ENCODE assay signal across 24 cellular contexts in genomic region chr10:122290833-122291532, GRCh38. TPM values are rescaled to one million over a fixed set of nuclear protein-coding genes. Genes with fewer than 3 reads are reported as not detected.
A peak's percentile ranks its signal among the peaks of the same experiment; 100 is the strongest.
DNase-seq lines count a peak whose midpoint lies in the region; ATAC-seq and TF ChIP-seq lines count a peak whose summit lies in the region.
"Had no signal": no experiment of that assay in that cellular context is flagged by ENCODE, and none has a peak within 500 bp of the region (broad histone marks: within the 10 kb centered on the region; RNA-seq: fewer than 3 reads in every experiment).

No MANE protein-coding gene starts in this region.

- POLR2A ChIA-PET in RWPE1 (lab: Yijun Ruan, JAX; ENCODE audit: low non-redundant PET) = no interaction called here

- H3K36me3 ChIP-seq in stomach = no peaks in the 10 kb centered on the region

- H3K27ac ChIP-seq in RWPE1 = peak overlapping the region; percentile 13; the same call in 1 of the 2 replicates
- H3K27ac ChIP-seq in stomach = no peak overlapping the region
- H3K27ac ChIP-seq: SK-N-MC had no signal

- intact Hi-C loops in stomach (cut with DNase I; ENCODE audit: low total_unique reads) = loop anchor here (10.0 kb wide), 1 partner anchor 1274 kb away; no protein-coding TSS in a partner anchor

- no peak overlapping the region for H3K4me3 ChIP-seq in stomach
- H3K4me3 ChIP-seq: K562, SK-N-MC had no signal

- CTCF ChIA-PET in RWPE1 (lab: Yijun Ruan, JAX) = interaction anchor here (0.6 to 1.0 kb wide), 2 partner anchors 23 to 127 kb away, joined by 3 to 5 read pairs; no protein-coding TSS in a partner anchor

- TF ChIP-seq EP300 in stomach (IDR thresholded peaks at IDR 0.05) = no peak

- DNase-seq in RWPE1 (ENCODE audit: low spot score) (no peak), kidney tubule cell (ENCODE audit: low spot score) (peak; percentile 40), stomach (peak; percentile 19), GF-D8 (lab: John Stamatoyannopoulos, UW) (no peak), NCI-H146 treated with DMSO at 0.1 percent for 48 hours (lab: John Stamatoyannopoulos, UW; ENCODE audit: unreplicated experiment) (no peak)
- no peak for DNase-seq in activated CD4-positive, alpha-beta T cell treated with anti-CD3 and anti-CD28 coated beads for 1 hour
- DNase-seq: CD8-positive, alpha-beta memory T cell; DMS 273 treated with DMSO at 0.1 percent for 48 hours; DMS79; EL; GDM1; H7; Kasumi-1; NCI-H1092 treated with DMSO at 0.1 percent for 48 hours; NCI-H1436 treated with DMSO at 0.1 percent for 48 hours; NCI-H1930; NCI-H2107; NCI-H526 treated with DMSO at 0.1 percent for 48 hours; SIG-M5 had no signal

- TF ChIP-seq POLR2A in stomach (IDR thresholded peaks at IDR 0.05) = no peak

- WGBS in stomach, 5 donors = 80 to 93% (median 86%) methylated on average over 8 to 13 of the region's 13 CpGs

- ATAC-seq in GM18867 (IDR thresholded peaks at IDR 0.05; ENCODE audit: unreplicated experiment) = no peak
- ATAC-seq: K562 had no signal

- peaks cover 0 to 15% (median 0%) of the 10 kb centered on the region in 3 donors for H3K27me3 ChIP-seq in stomach

- no peaks in the 10 kb centered on the region for H3K9me3 ChIP-seq in stomach

- no peak for TF ChIP-seq CTCF in RWPE1 (conservative IDR thresholded peaks at IDR 0.05; ENCODE audit: low read depth)
- TF ChIP-seq CTCF in stomach (IDR thresholded peaks at IDR 0.05) = no peak

- H3K4me1 ChIP-seq in stomach = peaks cover 0 to 16% (median 4%) of the 10 kb centered on the region in 4 donors

RNA-seq across cellular contexts. Expression of gene BTBD16, which starts 19.9 kb away (rescaled TPM):
- not detected for total RNA-seq in stomach
- under 1 TPM in 1 of 3 donors, not detected in 2; 0.40 TPM for polyA plus RNA-seq in stomach
- total RNA-seq: A673; CD8-positive, alpha-beta memory T cell; K562 had no signal
- polyA plus RNA-seq: CD14-positive monocyte; CD8-positive, alpha-beta memory T cell had no signal

Comparison
In these comparisons a context has a peak if more than half of its experiments do, and no peak if none do; other contexts are left out.
1. DNase-seq: peak in kidney tubule cell (single experiment) and stomach (single experiment); none in RWPE1 (single experiment), GF-D8 (single experiment), NCI-H146 treated with DMSO at 0.1 percent for 48 hours (single experiment) and activated CD4-positive, alpha-beta T cell treated with anti-CD3 and anti-CD28 coated beads for 1 hour (single experiment).